17 cellular contexts compared by ENCODE assay signal in genomic region chr4:148563684-148564083, GRCh38.
DNase-seq lines count a peak whose midpoint lies in the region; ATAC-seq, FAIRE-seq and TF ChIP-seq lines count a peak whose summit lies in the region.
"Had no signal": no experiment of that assay in that cellular context is flagged by ENCODE, and none has a peak within 500 bp of the region (broad histone marks: within the 10 kb centered on the region; RNA-seq: fewer than 3 reads in every experiment).

No MANE protein-coding gene starts in this region.

- POLR2A ChIA-PET in PC-3 (lab: Charles Lee; ENCODE audit: unreplicated experiment), result no interaction called here
- POLR2A ChIA-PET in HepG2 (lab: Yijun Ruan, JAX), result no interaction called here

- no peaks in the 10 kb centered on the region for H3F3A ChIP-seq in PC-3 (ENCODE audit: low read length, unreplicated experiment)

- CTCF ChIA-PET in PC-3 (lab: Charles Lee) (no interaction called here), HepG2 (lab: Yijun Ruan, JAX; ENCODE audit: low intra/inter-chr PET ratio, low total read pairs) (no interaction called here)

- TF ChIP-seq EP300 in HepG2 (IDR thresholded peaks at IDR 0.05; ENCODE audit: low read depth in 2 of 2, low read length in 2 of 2) (no peak), HepG2 (CRISPR knock-in tag; IDR thresholded peaks at IDR 0.05; ENCODE audit: borderline replicate concordance) (no peak)

- H3K9me3 Mint-ChIP-seq in glutamatergic neuron (ENCODE audit: unreplicated experiment), result peaks cover 2% of the 10 kb centered on the region

- no peak overlapping the region for H3K4me3 ChIP-seq in LNCaP clone FGC (ENCODE audit: low read depth, low read length)
- no peak overlapping the region for H3K4me3 ChIP-seq in PC-3 (ENCODE audit: low read length)
- H3K4me3 ChIP-seq in left lung, result no peak overlapping the region
- no peak overlapping the region for H3K4me3 ChIP-seq in HepG2 (replicated peaks in 1 of 3; ENCODE audit: insufficient read depth in 1 of 3, low read depth in 2 of 3, low read length in 3 of 3)
- H3K4me3 ChIP-seq: A549, HAP-1 had no signal

- intact Hi-C loops in PC-3 (cut with micrococcal nuclease) (no loop called here), left lung (cut with DNase I) (no loop called here), HepG2 (cut with micrococcal nuclease; ENCODE audit: unreplicated experiment) (no loop called here)

- no peaks in the 10 kb centered on the region for H3K36me3 ChIP-seq in PC-3 (ENCODE audit: low read depth, low read length)
- no peaks in the 10 kb centered on the region for H3K36me3 ChIP-seq in left lung
- no peaks in the 10 kb centered on the region for H3K36me3 ChIP-seq in HepG2 (replicated peaks in 1 of 2; ENCODE audit: control insufficient read depth in 1 of 2, insufficient read depth in 2 of 2, low read length in 2 of 2)
- H3K36me3 ChIP-seq: HAP-1 had no signal

- H3K27ac Mint-ChIP-seq in glutamatergic neuron (ENCODE audit: unreplicated experiment), result no peak overlapping the region
- H3K27ac Mint-ChIP-seq: CD4-positive, alpha-beta T cell had no signal

- H3K4me3 Mint-ChIP-seq in glutamatergic neuron (ENCODE audit: unreplicated experiment), result no peak overlapping the region
- H3K4me3 Mint-ChIP-seq: CD4-positive, alpha-beta T cell had no signal

- H3K4me1 Mint-ChIP-seq in glutamatergic neuron (ENCODE audit: low read depth, unreplicated experiment), result peaks cover 4% of the 10 kb centered on the region

- H3K4me2 ChIP-seq in PC-3 (ENCODE audit: low read length), result no peak overlapping the region
- no peak overlapping the region for H3K4me2 ChIP-seq in HepG2 (ENCODE audit: low read depth, low read length)
- H3K4me2 ChIP-seq: A549 had no signal

- H3K9me2 ChIP-seq in PC-3 (replicated peaks; ENCODE audit: low read length), result no peaks in the 10 kb centered on the region

- H3K27me3 ChIP-seq in PC-3 (ENCODE audit: low read length), result no peaks in the 10 kb centered on the region
- no peaks in the 10 kb centered on the region for H3K27me3 ChIP-seq in left lung
- H3K27me3 ChIP-seq in HepG2 (ENCODE audit: control insufficient read depth in 1 of 2, insufficient read depth in 2 of 2, low read length in 2 of 2), result no peaks in the 10 kb centered on the region

- no peaks in the 10 kb centered on the region for H3K36me3 Mint-ChIP-seq in glutamatergic neuron (ENCODE audit: unreplicated experiment)

- TF ChIP-seq POLR2A in HepG2 (IDR thresholded peaks at IDR 0.05; ENCODE audit: insufficient read depth in 1 of 2, low read depth in 2 of 2, low read length in 2 of 2), result no peak

- no peak overlapping the region for H2AFZ ChIP-seq in PC-3 (ENCODE audit: low read length)
- H2AFZ ChIP-seq in HepG2 (ENCODE audit: low read length), result no peak overlapping the region

- H3K27me3 Mint-ChIP-seq in glutamatergic neuron (ENCODE audit: unreplicated experiment), result no peaks in the 10 kb centered on the region
- H3K27me3 Mint-ChIP-seq: CD4-positive, alpha-beta T cell had no signal

- in situ Hi-C loops in HepG2 (cut with HindIII; ENCODE audit: extremely low pct_ligation_motif_present, low pct_unique_long_range_greater_than_20kb), result no loop called here

- H3K9ac ChIP-seq in PC-3 (ENCODE audit: low read length), result no peak overlapping the region
- H3K9ac ChIP-seq in HepG2 (ENCODE audit: insufficient read depth, low read depth, low read length), result no peak overlapping the region

- FAIRE-seq in HepG2 (lab: Jason Lieb, UNC), result no peak
- FAIRE-seq: A549, GM12892, GM18507, H1 had no signal

- WGBS in HepG2 (ENCODE audit: low lambda C conversion rate), result under 1% methylated on average over 3 of the region's 3 CpGs

- ATAC-seq in PC-3, result peak; percentile 46; the same call in 1 of the 2 replicates
- ATAC-seq in left lung, result peak; percentile 64
- no peak for ATAC-seq in HepG2
- ATAC-seq in GM21423 (IDR thresholded peaks at IDR 0.05; ENCODE audit: unreplicated experiment), result no peak
- ATAC-seq: A549 had no signal

- TF ChIP-seq RAD21 in HepG2 (CRISPR knock-in tag; IDR thresholded peaks at IDR 0.05), result no peak

- no peaks in the 10 kb centered on the region for H3K4me1 ChIP-seq in PC-3 (ENCODE audit: insufficient read depth, low read length)
- no peaks in the 10 kb centered on the region for H3K4me1 ChIP-seq in left lung
- no peaks in the 10 kb centered on the region for H3K4me1 ChIP-seq in HepG2 (ENCODE audit: insufficient read depth, low read length)
- H3K4me1 ChIP-seq: A549, HAP-1 had no signal

- no peaks in the 10 kb centered on the region for H3K79me2 ChIP-seq in PC-3 (ENCODE audit: low read length)
- no peaks in the 10 kb centered on the region for H3K79me2 ChIP-seq in HepG2 (ENCODE audit: insufficient read depth, low read length)

- TF ChIP-seq CTCF in LNCaP clone FGC (IDR thresholded peaks at IDR 0.05; ENCODE audit: control insufficient read depth, extremely low read depth, insufficient read depth) (no peak), PC-3 (conservative IDR thresholded peaks at IDR 0.05; ENCODE audit: low read depth, low read length) (no peak), left lung (IDR thresholded peaks at IDR 0.05) (no peak), HepG2 (CRISPR knock-in tag; IDR thresholded peaks at IDR 0.05) (no peak), glutamatergic neuron (IDR thresholded peaks at IDR 0.05; ENCODE audit: partially characterized antibody, unreplicated experiment) (no peak)

- H4K20me1 ChIP-seq in PC-3 (ENCODE audit: low read length) (no peaks in the 10 kb centered on the region), HepG2 (ENCODE audit: insufficient read depth, low read length) (no peaks in the 10 kb centered on the region)

- H3K9me3 ChIP-seq in PC-3 (ENCODE audit: low read length) (no peaks in the 10 kb centered on the region), left lung (no peaks in the 10 kb centered on the region), HepG2 (ENCODE audit: low read length) (peaks cover under 1% of the 10 kb centered on the region)
- H3K9me3 ChIP-seq: A549, HAP-1 had no signal

- H3K27ac ChIP-seq in PC-3 (ENCODE audit: low read length) (no peak overlapping the region), left lung (no peak overlapping the region), HepG2 (ENCODE audit: extremely low read length, insufficient read depth, low read length) (no peak overlapping the region)
- H3K27ac ChIP-seq: A549 had no signal

- DNase-seq in COR-L47 (lab: John Stamatoyannopoulos, UW) (peak; percentile 2), LNCaP clone FGC (ENCODE audit: low read depth) (peak; percentile 80), PC-3 (peak; percentile 65), left lung (no peak), HepG2 (ENCODE audit: low spot score) (no peak), glutamatergic neuron (no peak)
- DNase-seq: AML-193; CD4-positive, alpha-beta T cell; DMS153; DMS79; GDM1 had no signal

- BruUV-seq in PC-3 (replicated peaks; lab: Mats Ljungman, UMichigan) (no TSS peak), HepG2 (replicated peaks; lab: Mats Ljungman, UMichigan) (no TSS peak)

TF ChIP-seq in HepG2, 621 proteins besides CTCF, POLR2A, EP300 and RAD21:
- TF ChIP-seq ZSCAN20 (CRISPR knock-in tag; IDR thresholded peaks at IDR 0.05; ENCODE audit: borderline replicate concordance) (no peak), SNRNP70 (IDR thresholded peaks at IDR 0.05; ENCODE audit: low read depth, low read length) (no peak), THYN1 (CRISPR knock-in tag; IDR thresholded peaks at IDR 0.05; ENCODE audit: borderline replicate concordance, low read depth) (no peak), TOPORS (CRISPR knock-in tag; IDR thresholded peaks at IDR 0.05) (no peak), POGK (CRISPR knock-in tag; conservative IDR thresholded peaks at IDR 0.05) (no peak), MAFF (IDR thresholded peaks at IDR 0.05; ENCODE audit: low read depth, low read length) (no peak), ZNF160 (CRISPR knock-in tag; IDR thresholded peaks at IDR 0.05) (no peak), ZNF136 (CRISPR knock-in tag; IDR thresholded peaks at IDR 0.05; ENCODE audit: low read depth) (no peak), HNRNPL (IDR thresholded peaks at IDR 0.05; ENCODE audit: low read depth, low read length) (no peak), FOXO4 (CRISPR knock-in tag; conservative IDR thresholded peaks at IDR 0.05) (no peak)
TF ChIP-seq in HepG2: peak in this region for 0.

Comparison
In these comparisons a context has a peak if more than half of its experiments do, and no peak if none do; other contexts are left out.
1. DNase-seq: peak in COR-L47 (single experiment), LNCaP clone FGC (single experiment) and PC-3 (single experiment); none in left lung (0 of 2), HepG2 (single experiment) and glutamatergic neuron (single experiment).
2. ATAC-seq: peak in PC-3 (single experiment) and left lung (single experiment); none in HepG2 (single experiment) and GM21423 (single experiment).